In the genomic region with DNA sequence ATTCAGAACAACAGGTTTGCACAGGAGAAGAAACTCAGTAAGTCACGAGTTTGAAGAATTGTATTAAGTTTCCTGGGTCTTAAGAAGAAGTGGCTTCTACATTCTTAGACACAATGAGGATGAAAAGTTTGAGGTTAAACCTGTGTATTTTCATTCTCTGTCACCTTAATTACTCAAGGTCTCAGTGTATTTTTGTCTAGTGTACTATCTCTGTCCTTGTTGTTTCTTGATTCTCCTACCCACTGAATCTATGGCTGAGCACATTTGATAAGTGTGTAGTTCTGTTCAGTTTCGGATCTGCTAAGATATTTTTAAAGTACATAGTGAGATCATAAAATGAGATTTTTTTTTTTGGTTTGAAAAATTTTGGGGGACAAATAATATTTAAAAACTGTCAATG, we compare ENCODE assay signal across 24 cellular contexts.
DNase-seq lines count a peak whose midpoint lies in the region; ATAC-seq, FAIRE-seq and TF ChIP-seq lines count a peak whose summit lies in the region.
"Had no signal": no experiment of that assay in that cellular context is flagged by ENCODE, and none has a peak within 500 bp of the region (broad histone marks: within the 10 kb centered on the region; RNA-seq: fewer than 3 reads in every experiment).

No MANE protein-coding gene starts in this region.

- no peak overlapping the region for H2AFZ ChIP-seq in MM.1S (ENCODE audit: low read length)

- no peaks in the 10 kb centered on the region for H3K79me2 ChIP-seq in MM.1S (ENCODE audit: low read length)

- CTCF ChIA-PET in WTC11 (lab: Charles Lee), result no interaction called here

- intact Hi-C loops in gastrocnemius medialis (cut with DNase I; ENCODE audit: low total_unique reads), result no loop called here

- DNase-seq in GM12892 (ENCODE audit: insufficient read length) (no peak), MM.1S (peak; percentile 25), WTC11 (ENCODE audit: low spot score) (no peak), gastrocnemius medialis (no peak), NCI-H1417 (lab: John Stamatoyannopoulos, UW) (no peak)
- DNase-seq: AML-193; Caco-2; Calu3; CD4-positive, alpha-beta T cell; CD8-positive, alpha-beta T cell; DMS 273 treated with DMSO at 0.1 percent for 48 hours; DMS153; DMS53; DMS79; DND-41; EL; GDM1 had no signal

- no peak for TF ChIP-seq CTCF in MM.1S (IDR thresholded peaks at IDR 0.05; ENCODE audit: low read length)
- TF ChIP-seq CTCF in WTC11 (IDR thresholded peaks at IDR 0.05), result no peak
- TF ChIP-seq CTCF in gastrocnemius medialis (IDR thresholded peaks at IDR 0.05 in 4 of 5, conservative IDR thresholded peaks at IDR 0.05 in 1 of 5), result no peak

- peak overlapping the region; percentile 46; the same call in 1 of the 2 replicates for H3K27ac Mint-ChIP-seq in WTC11
- H3K27ac Mint-ChIP-seq: B cell; CD4-positive, alpha-beta T cell; CD8-positive, alpha-beta T cell had no signal

- no peaks in the 10 kb centered on the region for H3K9me3 Mint-ChIP-seq in WTC11
- H3K9me3 Mint-ChIP-seq: CD4-positive, alpha-beta T cell had no signal

- in situ Hi-C loops in gastrocnemius medialis (cut with MboI; ENCODE audit: low sequenced_read_pairs in 4 of 4), result no loop called here

- H4K20me1 ChIP-seq in MM.1S (ENCODE audit: insufficient read depth, low read length), result no peaks in the 10 kb centered on the region
- H4K20me1 ChIP-seq: BLaER1 treated with 17β-estradiol and CSF1 and Interleukin-3, amounts not matched to agents 10 nM and 100 nM had no signal

- H3K9me2 ChIP-seq in MM.1S (replicated peaks; ENCODE audit: insufficient read depth, low read length), result no peaks in the 10 kb centered on the region

- H3K27me3 Mint-ChIP-seq in WTC11 (ENCODE audit: low read depth), result no peaks in the 10 kb centered on the region
- H3K27me3 Mint-ChIP-seq: B cell; CD4-positive, alpha-beta T cell had no signal

- H3K36me3 ChIP-seq in MM.1S (replicated peaks; ENCODE audit: insufficient read depth, low read length), result no peaks in the 10 kb centered on the region
- H3K36me3 ChIP-seq in gastrocnemius medialis, result no peaks in the 10 kb centered on the region
- H3K36me3 ChIP-seq: BLaER1 treated with 17β-estradiol and CSF1 and Interleukin-3, amounts not matched to agents 10 nM and 100 nM had no signal

- peaks cover 8% of the 10 kb centered on the region for H3K4me1 Mint-ChIP-seq in WTC11
- H3K4me1 Mint-ChIP-seq: B cell had no signal

- H3K4me3 ChIP-seq in MM.1S (ENCODE audit: low read length), result no peak overlapping the region
- no peak overlapping the region for H3K4me3 ChIP-seq in gastrocnemius medialis
- H3K4me3 ChIP-seq: A549; BLaER1 treated with 17β-estradiol and CSF1 and Interleukin-3, amounts not matched to agents 10 nM and 100 nM; GM12878 had no signal

- H3F3A ChIP-seq in MM.1S (ENCODE audit: insufficient read depth, low read length), result no peaks in the 10 kb centered on the region

- peak overlapping the region; percentile 2; the same call in 1 of the 2 replicates for H3K4me2 ChIP-seq in MM.1S (ENCODE audit: low read depth, low read length)
- H3K4me2 ChIP-seq: A549; BLaER1 treated with 17β-estradiol and CSF1 and Interleukin-3, amounts not matched to agents 10 nM and 100 nM had no signal

- no peaks in the 10 kb centered on the region for H3K36me3 Mint-ChIP-seq in WTC11
- H3K36me3 Mint-ChIP-seq: CD8-positive, alpha-beta T cell had no signal

- H3K27ac ChIP-seq in MM.1S (ENCODE audit: low read length) (peak overlapping the region; percentile 16; the same call in 1 of the 2 replicates), gastrocnemius medialis (no peak overlapping the region)
- H3K27ac ChIP-seq: 22Rv1; A549; BLaER1 treated with 17β-estradiol and CSF1 and Interleukin-3, amounts not matched to agents 10 nM and 100 nM; C4-2B had no signal

- ATAC-seq in WTC11, result no peak
- no peak for ATAC-seq in gastrocnemius medialis
- ATAC-seq: A549; CD8-positive, alpha-beta T cell; GM12878 had no signal

- POLR2A ChIA-PET in WTC11 (lab: Charles Lee), result no interaction called here

- H3K9me3 ChIP-seq in MM.1S (replicated peaks; ENCODE audit: insufficient read depth, low read length) (no peaks in the 10 kb centered on the region), gastrocnemius medialis (no peaks in the 10 kb centered on the region)
- H3K9me3 ChIP-seq: A549; BLaER1 treated with 17β-estradiol and CSF1 and Interleukin-3, amounts not matched to agents 10 nM and 100 nM; Caco-2 had no signal

- H3K4me1 ChIP-seq in MM.1S (ENCODE audit: low read length) (no peaks in the 10 kb centered on the region), gastrocnemius medialis (no peaks in the 10 kb centered on the region)
- H3K4me1 ChIP-seq: A549; BLaER1 treated with 17β-estradiol and CSF1 and Interleukin-3, amounts not matched to agents 10 nM and 100 nM; Caco-2 had no signal

- H3K4me3 Mint-ChIP-seq in WTC11, result no peak overlapping the region
- H3K4me3 Mint-ChIP-seq: B cell; CD4-positive, alpha-beta T cell; CD8-positive, alpha-beta T cell had no signal

- FAIRE-seq in GM12892 (lab: Jason Lieb, UNC), result peak; percentile 9
- FAIRE-seq: A549, GM12878, GM19239 had no signal

- H3K27me3 ChIP-seq in MM.1S (replicated peaks; ENCODE audit: insufficient read depth, low read length) (no peaks in the 10 kb centered on the region), gastrocnemius medialis (no peaks in the 10 kb centered on the region)
- H3K27me3 ChIP-seq: BLaER1 treated with 17β-estradiol and CSF1 and Interleukin-3, amounts not matched to agents 10 nM and 100 nM had no signal

- H3K9ac ChIP-seq in MM.1S (ENCODE audit: low read length), result no peak overlapping the region
- H3K9ac ChIP-seq: BLaER1 treated with 17β-estradiol and CSF1 and Interleukin-3, amounts not matched to agents 10 nM and 100 nM had no signal

- TF ChIP-seq POLR2A in GM12892 (IDR thresholded peaks at IDR 0.05; ENCODE audit: low read depth, low read length) (no peak), gastrocnemius medialis (IDR thresholded peaks at IDR 0.05) (no peak)

TF ChIP-seq in WTC11, 78 proteins besides CTCF, POLR2A, EP300 and RAD21 (continues in another document):
- TF ChIP-seq ZNF396 (CRISPR knock-in tag; IDR thresholded peaks at IDR 0.05; ENCODE audit: borderline replicate concordance), result no peak
- TF ChIP-seq NFE2L1 (CRISPR knock-in tag; IDR thresholded peaks at IDR 0.05), result no peak
- no peak for TF ChIP-seq TP53 (CRISPR knock-in tag; IDR thresholded peaks at IDR 0.05)
- TF ChIP-seq FOXK1 (CRISPR knock-in tag; IDR thresholded peaks at IDR 0.05), result no peak
- TF ChIP-seq, protein P1, sequence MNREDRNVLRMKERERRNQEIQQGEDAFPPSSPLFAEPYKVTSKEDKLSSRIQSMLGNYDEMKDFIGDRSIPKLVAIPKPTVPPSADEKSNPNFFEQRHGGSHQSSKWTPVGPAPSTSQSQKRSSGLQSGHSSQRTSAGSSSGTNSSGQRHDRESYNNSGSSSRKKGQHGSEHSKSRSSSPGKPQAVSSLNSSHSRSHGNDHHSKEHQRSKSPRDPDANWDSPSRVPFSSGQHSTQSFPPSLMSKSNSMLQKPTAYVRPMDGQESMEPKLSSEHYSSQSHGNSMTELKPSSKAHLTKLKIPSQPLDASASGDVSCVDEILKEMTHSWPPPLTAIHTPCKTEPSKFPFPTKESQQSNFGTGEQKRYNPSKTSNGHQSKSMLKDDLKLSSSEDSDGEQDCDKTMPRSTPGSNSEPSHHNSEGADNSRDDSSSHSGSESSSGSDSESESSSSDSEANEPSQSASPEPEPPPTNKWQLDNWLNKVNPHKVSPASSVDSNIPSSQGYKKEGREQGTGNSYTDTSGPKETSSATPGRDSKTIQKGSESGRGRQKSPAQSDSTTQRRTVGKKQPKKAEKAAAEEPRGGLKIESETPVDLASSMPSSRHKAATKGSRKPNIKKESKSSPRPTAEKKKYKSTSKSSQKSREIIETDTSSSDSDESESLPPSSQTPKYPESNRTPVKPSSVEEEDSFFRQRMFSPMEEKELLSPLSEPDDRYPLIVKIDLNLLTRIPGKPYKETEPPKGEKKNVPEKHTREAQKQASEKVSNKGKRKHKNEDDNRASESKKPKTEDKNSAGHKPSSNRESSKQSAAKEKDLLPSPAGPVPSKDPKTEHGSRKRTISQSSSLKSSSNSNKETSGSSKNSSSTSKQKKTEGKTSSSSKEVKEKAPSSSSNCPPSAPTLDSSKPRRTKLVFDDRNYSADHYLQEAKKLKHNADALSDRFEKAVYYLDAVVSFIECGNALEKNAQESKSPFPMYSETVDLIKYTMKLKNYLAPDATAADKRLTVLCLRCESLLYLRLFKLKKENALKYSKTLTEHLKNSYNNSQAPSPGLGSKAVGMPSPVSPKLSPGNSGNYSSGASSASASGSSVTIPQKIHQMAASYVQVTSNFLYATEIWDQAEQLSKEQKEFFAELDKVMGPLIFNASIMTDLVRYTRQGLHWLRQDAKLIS (CRISPR knock-in tag; IDR thresholded peaks at IDR 0.05; ENCODE audit: borderline replicate concordance), result no peak
- TF ChIP-seq, protein P2, sequence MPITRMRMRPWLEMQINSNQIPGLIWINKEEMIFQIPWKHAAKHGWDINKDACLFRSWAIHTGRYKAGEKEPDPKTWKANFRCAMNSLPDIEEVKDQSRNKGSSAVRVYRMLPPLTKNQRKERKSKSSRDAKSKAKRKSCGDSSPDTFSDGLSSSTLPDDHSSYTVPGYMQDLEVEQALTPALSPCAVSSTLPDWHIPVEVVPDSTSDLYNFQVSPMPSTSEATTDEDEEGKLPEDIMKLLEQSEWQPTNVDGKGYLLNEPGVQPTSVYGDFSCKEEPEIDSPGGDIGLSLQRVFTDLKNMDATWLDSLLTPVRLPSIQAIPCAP (CRISPR knock-in tag; IDR thresholded peaks at IDR 0.05), result no peak
- TF ChIP-seq, protein P3, sequence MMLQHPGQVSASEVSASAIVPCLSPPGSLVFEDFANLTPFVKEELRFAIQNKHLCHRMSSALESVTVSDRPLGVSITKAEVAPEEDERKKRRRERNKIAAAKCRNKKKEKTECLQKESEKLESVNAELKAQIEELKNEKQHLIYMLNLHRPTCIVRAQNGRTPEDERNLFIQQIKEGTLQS (CRISPR knock-in tag; conservative IDR thresholded peaks at IDR 0.05), result no peak
